26 cellular contexts compared by ENCODE assay signal in the genomic region with DNA sequence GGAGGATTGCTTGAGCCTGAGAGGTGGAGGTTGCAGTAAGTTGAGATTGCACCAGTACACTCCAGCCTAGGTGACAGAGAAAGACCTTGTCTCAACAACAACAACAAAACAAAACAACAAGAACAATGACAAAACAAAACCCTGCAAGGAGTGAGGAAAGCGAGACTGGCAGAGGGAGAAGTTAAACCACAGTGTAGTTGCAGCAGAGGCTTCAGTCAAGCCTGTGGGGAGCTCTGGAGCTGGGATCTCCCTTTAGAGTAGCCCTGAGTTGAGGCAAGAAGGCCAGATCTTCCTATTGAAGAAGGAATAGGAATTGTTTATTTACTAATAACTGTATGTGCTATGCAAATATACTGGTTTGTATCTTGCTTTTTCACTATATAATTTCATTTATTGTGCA. TPM values are rescaled to one million over a fixed set of nuclear protein-coding genes. Genes with fewer than 3 reads are reported as not detected.
"Had no signal": no experiment of that assay in that cellular context is flagged by ENCODE, and none has a peak within 500 bp of the region (broad histone marks: within the 10 kb centered on the region; RNA-seq: fewer than 3 reads in every experiment).

No MANE protein-coding gene starts in this region.

- H3K27ac ChIP-seq: esophagus squamous epithelium, gastroesophageal sphincter, left lung, lower lobe of right lung, pancreas, stomach, thoracic aorta, transverse colon had no signal

- H3K9me3 ChIP-seq: esophagus squamous epithelium, gastroesophageal sphincter, left lung, lower lobe of right lung, pancreas, stomach, thoracic aorta had no signal

- H3K36me3 ChIP-seq: esophagus squamous epithelium, gastroesophageal sphincter, left lung, lower lobe of right lung, pancreas, stomach, thoracic aorta, transverse colon had no signal

- H3K27me3 ChIP-seq: esophagus squamous epithelium, gastroesophageal sphincter, left lung, pancreas, stomach, transverse colon had no signal

- DNase-seq: dermis blood vessel endothelial cell; esophagus squamous epithelium; foreskin fibroblast; glutamatergic neuron; immature natural killer cell; left lung; lower lobe of right lung; natural killer cell; nucleus accumbens; pancreas; right cardiac atrium; small intestine; stimulated activated CD4-positive, alpha-beta T cell treated with anti-CD3 and anti-CD28 coated beads, Interleukin-12 subunit alpha, Interleukin-12 subunit beta, amount 100 ng/mL, for 4 hours; stimulated activated naive CD4-positive, alpha-beta T cell; stomach; substantia nigra; transverse colon had no signal

- H3K27me3 Mint-ChIP-seq: memory B cell, progenitor cell of endocrine pancreas had no signal

- H3K4me3 ChIP-seq: esophagus squamous epithelium, gastroesophageal sphincter, left lung, lower lobe of right lung, pancreas, stomach, thoracic aorta, transverse colon had no signal

- H3K27ac Mint-ChIP-seq: immature natural killer cell, memory B cell, mesothelial cell of epicardium, natural killer cell, progenitor cell of endocrine pancreas had no signal

- H3K36me3 Mint-ChIP-seq: immature natural killer cell, memory B cell, natural killer cell had no signal

- H3K9me3 Mint-ChIP-seq: natural killer cell had no signal

- H3K4me1 Mint-ChIP-seq: immature natural killer cell, mesothelial cell of epicardium, natural killer cell, neural crest cell had no signal

- H3K4me1 ChIP-seq: esophagus squamous epithelium, gastroesophageal sphincter, left lung, lower lobe of right lung, pancreas, stomach, transverse colon had no signal

- H3K4me3 Mint-ChIP-seq: immature natural killer cell, memory B cell, mesothelial cell of epicardium, natural killer cell, neural crest cell had no signal

- FAIRE-seq: keratinocyte, pancreas, small intestine had no signal

RNA-seq across cellular contexts. Expression of a gene that starts 40.8 kb away (rescaled TPM):
- total RNA-seq: dermis blood vessel endothelial cell, epithelial cell of proximal tubule, esophagus squamous epithelium, myocyte, stomach had no signal
- polyA plus RNA-seq: immature natural killer cell, keratinocyte had no signal
